ENCODE assay signal across 9 cellular contexts in genomic region chr10:16440396-16441105, GRCh38. TPM values are rescaled to one million over a fixed set of nuclear protein-coding genes. Genes with fewer than 3 reads are reported as not detected.
A peak's percentile ranks its signal among the peaks of the same experiment; 100 is the strongest.
DNase-seq lines count a peak whose midpoint lies in the region; ATAC-seq and TF ChIP-seq lines count a peak whose summit lies in the region.
"Had no signal": no experiment of that assay in that cellular context is flagged by ENCODE, and none has a peak within 500 bp of the region (broad histone marks: within the 10 kb centered on the region; RNA-seq: fewer than 3 reads in every experiment).

No MANE protein-coding gene starts in this region.

- H3K9me3 Mint-ChIP-seq in activated CD8-positive, alpha-beta T cell treated with anti-CD3 and anti-CD28 coated beads for 36 hours, result no peaks in the 10 kb centered on the region
- H3K9me3 Mint-ChIP-seq in activated CD8-positive, alpha-beta T cell treated with anti-CD3 and anti-CD28 coated beads, Interleukin-2, amount 10 ng/mL, durations not matched to agents 7 days and 5 days (ENCODE audit: insufficient read depth), result no peaks in the 10 kb centered on the region
- no peaks in the 10 kb centered on the region for H3K9me3 Mint-ChIP-seq in T-helper 2 cell treated with Interferon-gamma antibody and Interleukin-4, amounts not matched to agents 5 μg/mL and 100 μg/mL, for 36 hours
- no peaks in the 10 kb centered on the region for H3K9me3 Mint-ChIP-seq in stimulated activated naive CD8-positive, alpha-beta T cell treated with anti-CD3 and anti-CD28 coated beads, Interleukin-15, Interleukin-2, amounts not matched to agents 100 ng/mL and 50 ng/mL, for 24 hours
- H3K9me3 Mint-ChIP-seq: HFFc6 had no signal

- H3K36me3 Mint-ChIP-seq in activated CD8-positive, alpha-beta T cell treated with anti-CD3 and anti-CD28 coated beads for 36 hours (ENCODE audit: low read depth), result peaks cover 61% of the 10 kb centered on the region
- H3K36me3 Mint-ChIP-seq in activated CD8-positive, alpha-beta T cell treated with anti-CD3 and anti-CD28 coated beads, Interleukin-2, amount 10 ng/mL, durations not matched to agents 7 days and 5 days (ENCODE audit: low read depth), result peaks cover 41% of the 10 kb centered on the region
- peaks cover 32% of the 10 kb centered on the region for H3K36me3 Mint-ChIP-seq in T-helper 2 cell treated with Interferon-gamma antibody and Interleukin-4, amounts not matched to agents 5 μg/mL and 100 μg/mL, for 36 hours (ENCODE audit: low read depth)
- peaks cover 63% of the 10 kb centered on the region for H3K36me3 Mint-ChIP-seq in stimulated activated naive CD8-positive, alpha-beta T cell treated with anti-CD3 and anti-CD28 coated beads, Interleukin-15, Interleukin-2, amounts not matched to agents 100 ng/mL and 50 ng/mL, for 24 hours (ENCODE audit: low read depth)

- H3K27ac Mint-ChIP-seq in activated CD8-positive, alpha-beta T cell treated with anti-CD3 and anti-CD28 coated beads for 36 hours, result peak overlapping the region; percentile 57
- H3K27ac Mint-ChIP-seq in activated CD8-positive, alpha-beta T cell treated with anti-CD3 and anti-CD28 coated beads, Interleukin-2, amount 10 ng/mL, durations not matched to agents 7 days and 5 days, result no peak overlapping the region
- H3K27ac Mint-ChIP-seq in T-helper 2 cell treated with Interferon-gamma antibody and Interleukin-4, amounts not matched to agents 5 μg/mL and 100 μg/mL, for 36 hours, result peak overlapping the region; percentile 9
- peak overlapping the region; percentile 74 for H3K27ac Mint-ChIP-seq in stimulated activated naive CD8-positive, alpha-beta T cell treated with anti-CD3 and anti-CD28 coated beads, Interleukin-15, Interleukin-2, amounts not matched to agents 100 ng/mL and 50 ng/mL, for 24 hours
- H3K27ac Mint-ChIP-seq: HFFc6 had no signal

- peak; percentile 23 for DNase-seq in activated CD8-positive, alpha-beta T cell treated with anti-CD3 and anti-CD28 coated beads for 36 hours
- DNase-seq in activated CD8-positive, alpha-beta T cell treated with anti-CD3 and anti-CD28 coated beads, Interleukin-2, amount 10 ng/mL, durations not matched to agents 7 days and 5 days, result no peak
- peak; percentile 14 for DNase-seq in T-helper 2 cell treated with Interferon-gamma antibody and Interleukin-4, amounts not matched to agents 5 μg/mL and 100 μg/mL, for 36 hours (ENCODE audit: low spot score)
- DNase-seq in iPS-NIHi7 (ENCODE audit: extremely low spot score) (peak; percentile 18), NCI-H1694 treated with DMSO at 0.1 percent for 48 hours (lab: John Stamatoyannopoulos, UW) (no peak)

- H3K27me3 Mint-ChIP-seq in activated CD8-positive, alpha-beta T cell treated with anti-CD3 and anti-CD28 coated beads for 36 hours, result no peaks in the 10 kb centered on the region
- no peaks in the 10 kb centered on the region for H3K27me3 Mint-ChIP-seq in activated CD8-positive, alpha-beta T cell treated with anti-CD3 and anti-CD28 coated beads, Interleukin-2, amount 10 ng/mL, durations not matched to agents 7 days and 5 days (ENCODE audit: low read depth)
- H3K27me3 Mint-ChIP-seq in T-helper 2 cell treated with Interferon-gamma antibody and Interleukin-4, amounts not matched to agents 5 μg/mL and 100 μg/mL, for 36 hours (ENCODE audit: low read depth), result no peaks in the 10 kb centered on the region
- H3K27me3 Mint-ChIP-seq in stimulated activated naive CD8-positive, alpha-beta T cell treated with anti-CD3 and anti-CD28 coated beads, Interleukin-15, Interleukin-2, amounts not matched to agents 100 ng/mL and 50 ng/mL, for 24 hours, result no peaks in the 10 kb centered on the region

- POLR2A ChIA-PET in activated CD8-positive, alpha-beta T cell treated with anti-CD3 and anti-CD28 coated beads for 36 hours (lab: Charles Lee), result no interaction called here
- POLR2A ChIA-PET in activated CD8-positive, alpha-beta T cell treated with anti-CD3 and anti-CD28 coated beads, Interleukin-2, amount 10 ng/mL, durations not matched to agents 7 days and 5 days (lab: Charles Lee), result no interaction called here

- ATAC-seq in activated CD8-positive, alpha-beta T cell treated with anti-CD3 and anti-CD28 coated beads for 36 hours, result no peak
- ATAC-seq in activated CD8-positive, alpha-beta T cell treated with anti-CD3 and anti-CD28 coated beads, Interleukin-2, amount 10 ng/mL, durations not matched to agents 7 days and 5 days, result no peak
- ATAC-seq in GM21529 (IDR thresholded peaks at IDR 0.05; ENCODE audit: unreplicated experiment) (no peak), GM18520 (IDR thresholded peaks at IDR 0.05; ENCODE audit: unreplicated experiment) (no peak)

- CTCF ChIA-PET in activated CD8-positive, alpha-beta T cell treated with anti-CD3 and anti-CD28 coated beads for 36 hours (lab: Charles Lee), result interaction anchor here (0.9 kb wide), 1 partner anchor 78 kb away, joined by 3 read pairs; no protein-coding TSS in a partner anchor
- CTCF ChIA-PET in activated CD8-positive, alpha-beta T cell treated with anti-CD3 and anti-CD28 coated beads, Interleukin-2, amount 10 ng/mL, durations not matched to agents 7 days and 5 days (lab: Charles Lee), result no interaction called here

- peaks cover 48% of the 10 kb centered on the region for H3K4me1 Mint-ChIP-seq in activated CD8-positive, alpha-beta T cell treated with anti-CD3 and anti-CD28 coated beads for 36 hours (ENCODE audit: low read depth)
- H3K4me1 Mint-ChIP-seq in activated CD8-positive, alpha-beta T cell treated with anti-CD3 and anti-CD28 coated beads, Interleukin-2, amount 10 ng/mL, durations not matched to agents 7 days and 5 days (ENCODE audit: low read depth), result peaks cover 44% of the 10 kb centered on the region
- H3K4me1 Mint-ChIP-seq in T-helper 2 cell treated with Interferon-gamma antibody and Interleukin-4, amounts not matched to agents 5 μg/mL and 100 μg/mL, for 36 hours (ENCODE audit: low read depth), result peaks cover 41% of the 10 kb centered on the region
- H3K4me1 Mint-ChIP-seq in stimulated activated naive CD8-positive, alpha-beta T cell treated with anti-CD3 and anti-CD28 coated beads, Interleukin-15, Interleukin-2, amounts not matched to agents 100 ng/mL and 50 ng/mL, for 24 hours (ENCODE audit: low read depth), result peaks cover 57% of the 10 kb centered on the region

- H3K4me3 Mint-ChIP-seq in activated CD8-positive, alpha-beta T cell treated with anti-CD3 and anti-CD28 coated beads for 36 hours, result peak overlapping the region; percentile 9
- H3K4me3 Mint-ChIP-seq in activated CD8-positive, alpha-beta T cell treated with anti-CD3 and anti-CD28 coated beads, Interleukin-2, amount 10 ng/mL, durations not matched to agents 7 days and 5 days, result no peak overlapping the region
- peak overlapping the region; percentile 30 for H3K4me3 Mint-ChIP-seq in T-helper 2 cell treated with Interferon-gamma antibody and Interleukin-4, amounts not matched to agents 5 μg/mL and 100 μg/mL, for 36 hours
- peak overlapping the region; percentile 66 for H3K4me3 Mint-ChIP-seq in stimulated activated naive CD8-positive, alpha-beta T cell treated with anti-CD3 and anti-CD28 coated beads, Interleukin-15, Interleukin-2, amounts not matched to agents 100 ng/mL and 50 ng/mL, for 24 hours
- H3K4me3 Mint-ChIP-seq: HFFc6 had no signal

- no peak for TF ChIP-seq CTCF in activated CD8-positive, alpha-beta T cell treated with anti-CD3 and anti-CD28 coated beads for 36 hours (IDR thresholded peaks at IDR 0.05)

- intact Hi-C loops in activated CD8-positive, alpha-beta T cell treated with anti-CD3 and anti-CD28 coated beads for 36 hours (cut with micrococcal nuclease), result no loop called here

RNA-seq across cellular contexts. Expression of gene PTER, which starts 3.7 kb away (rescaled TPM):
- total RNA-seq in activated CD8-positive, alpha-beta T cell treated with anti-CD3 and anti-CD28 coated beads for 36 hours, result 10 to 100 TPM; 22.1 to 23.3 TPM
- 10 to 100 TPM; 12.8 to 14.1 TPM for total RNA-seq in activated CD8-positive, alpha-beta T cell treated with anti-CD3 and anti-CD28 coated beads, Interleukin-2, amount 10 ng/mL, durations not matched to agents 7 days and 5 days

Comparison
In these comparisons a context has a peak if more than half of its experiments do, and no peak if none do; other contexts are left out.
1. DNase-seq: peak in activated CD8-positive, alpha-beta T cell treated with anti-CD3 and anti-CD28 coated beads for 36 hours (single experiment), T-helper 2 cell treated with Interferon-gamma antibody and Interleukin-4, amounts not matched to agents 5 μg/mL and 100 μg/mL, for 36 hours (single experiment) and iPS-NIHi7 (single experiment); none in activated CD8-positive, alpha-beta T cell treated with anti-CD3 and anti-CD28 coated beads, Interleukin-2, amount 10 ng/mL, durations not matched to agents 7 days and 5 days (single experiment) and NCI-H1694 treated with DMSO at 0.1 percent for 48 hours (single experiment).